Comparison of ENCODE assay signal across 8 cellular contexts in genomic region chr16:75789237-75789636, GRCh38.
A peak's percentile ranks its signal among the peaks of the same experiment; 100 is the strongest.
DNase-seq lines count a peak whose midpoint lies in the region; ATAC-seq, FAIRE-seq and TF ChIP-seq lines count a peak whose summit lies in the region.

No MANE protein-coding gene starts in this region.

- H3K4me1 Mint-ChIP-seq in T-helper 17 cell: no peaks in the 10 kb centered on the region

- no peak overlapping the region for H3K27ac Mint-ChIP-seq in T-helper 17 cell

- POLR2A ChIA-PET in HEK293 (lab: Yijun Ruan, JAX): no interaction called here

- H3K4me3 ChIP-seq in HEK293 (ENCODE audit: low read depth, low read length) (no peak overlapping the region), NB4 (ENCODE audit: low read depth, low read length) (no peak overlapping the region), foreskin fibroblast (ENCODE audit: low read depth in 1 of 2, low read length in 2 of 2) (no peak overlapping the region)

- no peak overlapping the region for H3K4me3 Mint-ChIP-seq in T-helper 17 cell

- no peaks in the 10 kb centered on the region for H3K4me1 ChIP-seq in HEK293 (ENCODE audit: control insufficient read depth, insufficient read depth, low read length)

- CTCF ChIA-PET in HEK293 (lab: Yijun Ruan, JAX): interaction anchor here (0.9 to 1.5 kb wide), 2 partner anchors 168 to 1381 kb away, joined by 3 to 4 read pairs; no protein-coding TSS in a partner anchor

- no peak for TF ChIP-seq POLR2A in NB4 (IDR thresholded peaks at IDR 0.05; ENCODE audit: extremely low read depth, insufficient read length)

- no peaks in the 10 kb centered on the region for H3K36me3 Mint-ChIP-seq in T-helper 17 cell (ENCODE audit: low read depth)

- DNase-seq in GM04503 (ENCODE audit: low read depth) (peak; percentile 9), NB4 (ENCODE audit: low read depth) (peak; percentile 64), T-helper 17 cell (no peak), foreskin fibroblast (peak; percentile 6 to 62), renal cortical epithelial cell (ENCODE audit: low read depth) (peak; percentile 44)

- peak; percentile 98 for FAIRE-seq in A204.1 (lab: Jason Lieb, UNC)

- 0 out of 2 replicates have a peak, but pooled peaks have one; percentile 46 for TF ChIP-seq CTCF in HEK293 (tag by site-specific recombination; IDR thresholded peaks at IDR 0.05)
- TF ChIP-seq CTCF in NB4 (IDR thresholded peaks at IDR 0.05; ENCODE audit: low read depth, low read length): peak; percentile 54
- peak; percentile 71 for TF ChIP-seq CTCF in foreskin fibroblast (IDR thresholded peaks at IDR 0.05; ENCODE audit: low read depth, low read length)

- no peaks in the 10 kb centered on the region for H3K36me3 ChIP-seq in HEK293 (ENCODE audit: control insufficient read depth in 2 of 2, insufficient read depth in 1 of 2, low read length in 2 of 2)

- ATAC-seq in T-helper 17 cell: peak; percentile 67
- ATAC-seq in HG02970 (IDR thresholded peaks at IDR 0.05; ENCODE audit: low FRiP score, unreplicated experiment): no peak

- H3K27me3 Mint-ChIP-seq in T-helper 17 cell: peaks cover 51% of the 10 kb centered on the region

- H3K9me3 ChIP-seq in HEK293 (ENCODE audit: control insufficient read depth, insufficient read depth, low read depth, low read length) (no peaks in the 10 kb centered on the region), T-helper 17 cell (ENCODE audit: control insufficient read depth, low read length, poor library complexity, severe bottlenecking) (no peaks in the 10 kb centered on the region)

- no peak overlapping the region for H3K27ac ChIP-seq in HEK293 (ENCODE audit: extremely low read depth, low read depth, low read length)

TF ChIP-seq in HEK293, 187 proteins besides CTCF, POLR2A, EP300 and RAD21 (continues in another document):
- no peak for TF ChIP-seq GFI1B (tag by site-specific recombination; IDR thresholded peaks at IDR 0.05)
- TF ChIP-seq ZNF560 (tag by site-specific recombination; IDR thresholded peaks at IDR 0.05; ENCODE audit: borderline replicate concordance): no peak
- no peak for TF ChIP-seq ZFP41 (tag by site-specific recombination; IDR thresholded peaks at IDR 0.05; ENCODE audit: borderline replicate concordance)
- no peak for TF ChIP-seq ZNF404 (tag by site-specific recombination; IDR thresholded peaks at IDR 0.05)
- no peak for TF ChIP-seq ZBTB17 (tag by site-specific recombination; IDR thresholded peaks at IDR 0.05)
- no peak for TF ChIP-seq ZBTB11 (tag by site-specific recombination; conservative IDR thresholded peaks at IDR 0.05; ENCODE audit: low read depth)
- TF ChIP-seq ZBTB10 (tag by site-specific recombination; IDR thresholded peaks at IDR 0.05): no peak
- TF ChIP-seq PRDM10 (tag by site-specific recombination; IDR thresholded peaks at IDR 0.05): peak; percentile 72
- no peak for TF ChIP-seq ZNF830 (tag by site-specific recombination; IDR thresholded peaks at IDR 0.05; ENCODE audit: low read depth)
- no peak for TF ChIP-seq ZNF211 (tag by site-specific recombination; IDR thresholded peaks at IDR 0.05; ENCODE audit: low read depth)
- TF ChIP-seq BCL11A (tag by site-specific recombination; IDR thresholded peaks at IDR 0.05; ENCODE audit: low read depth): no peak
- no peak for TF ChIP-seq ZNF341 (tag by site-specific recombination; IDR thresholded peaks at IDR 0.05; ENCODE audit: low read depth)
- no peak for TF ChIP-seq ZNF121 (tag by site-specific recombination; IDR thresholded peaks at IDR 0.05)
- TF ChIP-seq ZNF664 (tag by site-specific recombination; IDR thresholded peaks at IDR 0.05): no peak
- TF ChIP-seq ZNF692 (tag by site-specific recombination; IDR thresholded peaks at IDR 0.05): no peak
- TF ChIP-seq ZNF654 (tag by site-specific recombination; IDR thresholded peaks at IDR 0.05; ENCODE audit: low read depth): peak; percentile 77
- TF ChIP-seq ZNF626 (tag by site-specific recombination; IDR thresholded peaks at IDR 0.05): no peak
- no peak for TF ChIP-seq ZNF146 (tag by site-specific recombination; IDR thresholded peaks at IDR 0.05)

Comparison
In these comparisons a context has a peak if more than half of its experiments do, and no peak if none do; other contexts are left out.
1. DNase-seq: peak in GM04503 (single experiment), NB4 (single experiment), foreskin fibroblast (2 of 2) and renal cortical epithelial cell (single experiment); none in T-helper 17 cell (0 of 3).
2. Peak in every context shown above with its lines, with median percentiles within 50 percentile points of each other: CTCF ChIP-seq.